ENCODE assay signal across 1 cellular context in genomic region chr6:81939774-81940165, GRCh38.
TF ChIP-seq lines count a peak whose summit lies in the region.

No MANE protein-coding gene starts in this region.

TF ChIP-seq in K562, 482 proteins besides CTCF, POLR2A, EP300 and RAD21 (continued from another document):
- TF ChIP-seq EGR1 (conservative IDR thresholded peaks at IDR 0.05), result no peak
- TF ChIP-seq DEAF1 (CRISPR knock-in tag; IDR thresholded peaks at IDR 0.05), result no peak
- TF ChIP-seq SOX6 (IDR thresholded peaks at IDR 0.05), result no peak
- no peak for TF ChIP-seq ZBTB11 (CRISPR knock-in tag; IDR thresholded peaks at IDR 0.05)
